Comparison of ENCODE assay signal across 2 cellular contexts in the genomic region with DNA sequence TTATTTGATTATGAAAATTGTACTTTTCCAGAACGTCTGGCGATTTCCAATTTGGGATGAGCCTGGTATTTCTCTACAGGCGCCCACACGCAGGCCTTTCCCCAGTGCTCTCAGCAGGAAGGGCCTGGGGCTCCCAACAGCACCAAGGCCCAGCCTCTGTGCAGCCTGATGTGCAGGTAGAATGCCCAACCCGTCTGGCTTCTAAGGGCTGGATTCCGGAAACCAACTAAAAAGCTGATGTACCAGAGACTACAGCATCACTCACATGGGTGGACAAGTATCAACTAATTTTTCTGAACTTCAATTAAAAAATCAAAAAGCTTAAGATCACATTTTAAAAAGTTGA.
TF ChIP-seq lines count a peak whose summit lies in the region.

No MANE protein-coding gene starts in this region.

TF ChIP-seq in liver, 16 proteins besides CTCF, POLR2A, EP300 and RAD21:
- TF ChIP-seq FOXA2 (IDR thresholded peaks at IDR 0.05) (no peak), RXRA (IDR thresholded peaks at IDR 0.05) (no peak), GABPA (IDR thresholded peaks at IDR 0.05 in 1 of 2, conservative IDR thresholded peaks at IDR 0.05 in 1 of 2) (no peak), JUND (IDR thresholded peaks at IDR 0.05) (no peak), NR2F2 (IDR thresholded peaks at IDR 0.05) (no peak)
- TF ChIP-seq, protein P1, sequence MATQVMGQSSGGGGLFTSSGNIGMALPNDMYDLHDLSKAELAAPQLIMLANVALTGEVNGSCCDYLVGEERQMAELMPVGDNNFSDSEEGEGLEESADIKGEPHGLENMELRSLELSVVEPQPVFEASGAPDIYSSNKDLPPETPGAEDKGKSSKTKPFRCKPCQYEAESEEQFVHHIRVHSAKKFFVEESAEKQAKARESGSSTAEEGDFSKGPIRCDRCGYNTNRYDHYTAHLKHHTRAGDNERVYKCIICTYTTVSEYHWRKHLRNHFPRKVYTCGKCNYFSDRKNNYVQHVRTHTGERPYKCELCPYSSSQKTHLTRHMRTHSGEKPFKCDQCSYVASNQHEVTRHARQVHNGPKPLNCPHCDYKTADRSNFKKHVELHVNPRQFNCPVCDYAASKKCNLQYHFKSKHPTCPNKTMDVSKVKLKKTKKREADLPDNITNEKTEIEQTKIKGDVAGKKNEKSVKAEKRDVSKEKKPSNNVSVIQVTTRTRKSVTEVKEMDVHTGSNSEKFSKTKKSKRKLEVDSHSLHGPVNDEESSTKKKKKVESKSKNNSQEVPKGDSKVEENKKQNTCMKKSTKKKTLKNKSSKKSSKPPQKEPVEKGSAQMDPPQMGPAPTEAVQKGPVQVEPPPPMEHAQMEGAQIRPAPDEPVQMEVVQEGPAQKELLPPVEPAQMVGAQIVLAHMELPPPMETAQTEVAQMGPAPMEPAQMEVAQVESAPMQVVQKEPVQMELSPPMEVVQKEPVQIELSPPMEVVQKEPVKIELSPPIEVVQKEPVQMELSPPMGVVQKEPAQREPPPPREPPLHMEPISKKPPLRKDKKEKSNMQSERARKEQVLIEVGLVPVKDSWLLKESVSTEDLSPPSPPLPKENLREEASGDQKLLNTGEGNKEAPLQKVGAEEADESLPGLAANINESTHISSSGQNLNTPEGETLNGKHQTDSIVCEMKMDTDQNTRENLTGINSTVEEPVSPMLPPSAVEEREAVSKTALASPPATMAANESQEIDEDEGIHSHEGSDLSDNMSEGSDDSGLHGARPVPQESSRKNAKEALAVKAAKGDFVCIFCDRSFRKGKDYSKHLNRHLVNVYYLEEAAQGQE (IDR thresholded peaks at IDR 0.05), result no peak
- TF ChIP-seq, protein P2, sequence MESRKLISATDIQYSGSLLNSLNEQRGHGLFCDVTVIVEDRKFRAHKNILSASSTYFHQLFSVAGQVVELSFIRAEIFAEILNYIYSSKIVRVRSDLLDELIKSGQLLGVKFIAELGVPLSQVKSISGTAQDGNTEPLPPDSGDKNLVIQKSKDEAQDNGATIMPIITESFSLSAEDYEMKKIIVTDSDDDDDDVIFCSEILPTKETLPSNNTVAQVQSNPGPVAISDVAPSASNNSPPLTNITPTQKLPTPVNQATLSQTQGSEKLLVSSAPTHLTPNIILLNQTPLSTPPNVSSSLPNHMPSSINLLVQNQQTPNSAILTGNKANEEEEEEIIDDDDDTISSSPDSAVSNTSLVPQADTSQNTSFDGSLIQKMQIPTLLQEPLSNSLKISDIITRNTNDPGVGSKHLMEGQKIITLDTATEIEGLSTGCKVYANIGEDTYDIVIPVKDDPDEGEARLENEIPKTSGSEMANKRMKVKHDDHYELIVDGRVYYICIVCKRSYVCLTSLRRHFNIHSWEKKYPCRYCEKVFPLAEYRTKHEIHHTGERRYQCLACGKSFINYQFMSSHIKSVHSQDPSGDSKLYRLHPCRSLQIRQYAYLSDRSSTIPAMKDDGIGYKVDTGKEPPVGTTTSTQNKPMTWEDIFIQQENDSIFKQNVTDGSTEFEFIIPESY (IDR thresholded peaks at IDR 0.05), result no peak

TF ChIP-seq in HepG2, 621 proteins besides CTCF, POLR2A, EP300 and RAD21:
- TF ChIP-seq, protein P3, sequence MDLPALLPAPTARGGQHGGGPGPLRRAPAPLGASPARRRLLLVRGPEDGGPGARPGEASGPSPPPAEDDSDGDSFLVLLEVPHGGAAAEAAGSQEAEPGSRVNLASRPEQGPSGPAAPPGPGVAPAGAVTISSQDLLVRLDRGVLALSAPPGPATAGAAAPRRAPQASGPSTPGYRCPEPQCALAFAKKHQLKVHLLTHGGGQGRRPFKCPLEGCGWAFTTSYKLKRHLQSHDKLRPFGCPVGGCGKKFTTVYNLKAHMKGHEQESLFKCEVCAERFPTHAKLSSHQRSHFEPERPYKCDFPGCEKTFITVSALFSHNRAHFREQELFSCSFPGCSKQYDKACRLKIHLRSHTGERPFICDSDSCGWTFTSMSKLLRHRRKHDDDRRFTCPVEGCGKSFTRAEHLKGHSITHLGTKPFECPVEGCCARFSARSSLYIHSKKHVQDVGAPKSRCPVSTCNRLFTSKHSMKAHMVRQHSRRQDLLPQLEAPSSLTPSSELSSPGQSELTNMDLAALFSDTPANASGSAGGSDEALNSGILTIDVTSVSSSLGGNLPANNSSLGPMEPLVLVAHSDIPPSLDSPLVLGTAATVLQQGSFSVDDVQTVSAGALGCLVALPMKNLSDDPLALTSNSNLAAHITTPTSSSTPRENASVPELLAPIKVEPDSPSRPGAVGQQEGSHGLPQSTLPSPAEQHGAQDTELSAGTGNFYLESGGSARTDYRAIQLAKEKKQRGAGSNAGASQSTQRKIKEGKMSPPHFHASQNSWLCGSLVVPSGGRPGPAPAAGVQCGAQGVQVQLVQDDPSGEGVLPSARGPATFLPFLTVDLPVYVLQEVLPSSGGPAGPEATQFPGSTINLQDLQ (CRISPR knock-in tag; IDR thresholded peaks at IDR 0.05), result no peak
- TF ChIP-seq ZSCAN12 (CRISPR knock-in tag; IDR thresholded peaks at IDR 0.05) (no peak), ZNF460 (CRISPR knock-in tag; IDR thresholded peaks at IDR 0.05; ENCODE audit: borderline replicate concordance) (no peak), RFXAP (CRISPR knock-in tag; IDR thresholded peaks at IDR 0.05; ENCODE audit: borderline replicate concordance) (no peak), HHEX (CRISPR knock-in tag; IDR thresholded peaks at IDR 0.05) (no peak), PTBP1 (IDR thresholded peaks at IDR 0.05; ENCODE audit: low read depth, low read length, poor library complexity, severe bottlenecking) (no peak), ZEB1 (IDR thresholded peaks at IDR 0.05; ENCODE audit: insufficient replicate concordance, low read depth) (no peak), ZFP36L1 (CRISPR knock-in tag; IDR thresholded peaks at IDR 0.05) (no peak), ZNF335 (CRISPR knock-in tag; IDR thresholded peaks at IDR 0.05) (no peak), ZNF556 (CRISPR knock-in tag; IDR thresholded peaks at IDR 0.05; ENCODE audit: borderline replicate concordance) (no peak), ZBTB1 (CRISPR knock-in tag; IDR thresholded peaks at IDR 0.05; ENCODE audit: borderline replicate concordance) (no peak), ZKSCAN1 (IDR thresholded peaks at IDR 0.05; ENCODE audit: low read length) (no peak), JUNB (CRISPR knock-in tag; IDR thresholded peaks at IDR 0.05; ENCODE audit: borderline replicate concordance) (no peak), ZNF782 (CRISPR knock-in tag; IDR thresholded peaks at IDR 0.05; ENCODE audit: borderline replicate concordance) (no peak), ZNF644 (CRISPR knock-in tag; IDR thresholded peaks at IDR 0.05; ENCODE audit: low read depth) (no peak)
- TF ChIP-seq, protein P4, sequence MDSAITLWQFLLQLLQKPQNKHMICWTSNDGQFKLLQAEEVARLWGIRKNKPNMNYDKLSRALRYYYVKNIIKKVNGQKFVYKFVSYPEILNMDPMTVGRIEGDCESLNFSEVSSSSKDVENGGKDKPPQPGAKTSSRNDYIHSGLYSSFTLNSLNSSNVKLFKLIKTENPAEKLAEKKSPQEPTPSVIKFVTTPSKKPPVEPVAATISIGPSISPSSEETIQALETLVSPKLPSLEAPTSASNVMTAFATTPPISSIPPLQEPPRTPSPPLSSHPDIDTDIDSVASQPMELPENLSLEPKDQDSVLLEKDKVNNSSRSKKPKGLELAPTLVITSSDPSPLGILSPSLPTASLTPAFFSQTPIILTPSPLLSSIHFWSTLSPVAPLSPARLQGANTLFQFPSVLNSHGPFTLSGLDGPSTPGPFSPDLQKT (CRISPR knock-in tag; IDR thresholded peaks at IDR 0.05; ENCODE audit: borderline replicate concordance), result no peak
- TF ChIP-seq, protein P5, sequence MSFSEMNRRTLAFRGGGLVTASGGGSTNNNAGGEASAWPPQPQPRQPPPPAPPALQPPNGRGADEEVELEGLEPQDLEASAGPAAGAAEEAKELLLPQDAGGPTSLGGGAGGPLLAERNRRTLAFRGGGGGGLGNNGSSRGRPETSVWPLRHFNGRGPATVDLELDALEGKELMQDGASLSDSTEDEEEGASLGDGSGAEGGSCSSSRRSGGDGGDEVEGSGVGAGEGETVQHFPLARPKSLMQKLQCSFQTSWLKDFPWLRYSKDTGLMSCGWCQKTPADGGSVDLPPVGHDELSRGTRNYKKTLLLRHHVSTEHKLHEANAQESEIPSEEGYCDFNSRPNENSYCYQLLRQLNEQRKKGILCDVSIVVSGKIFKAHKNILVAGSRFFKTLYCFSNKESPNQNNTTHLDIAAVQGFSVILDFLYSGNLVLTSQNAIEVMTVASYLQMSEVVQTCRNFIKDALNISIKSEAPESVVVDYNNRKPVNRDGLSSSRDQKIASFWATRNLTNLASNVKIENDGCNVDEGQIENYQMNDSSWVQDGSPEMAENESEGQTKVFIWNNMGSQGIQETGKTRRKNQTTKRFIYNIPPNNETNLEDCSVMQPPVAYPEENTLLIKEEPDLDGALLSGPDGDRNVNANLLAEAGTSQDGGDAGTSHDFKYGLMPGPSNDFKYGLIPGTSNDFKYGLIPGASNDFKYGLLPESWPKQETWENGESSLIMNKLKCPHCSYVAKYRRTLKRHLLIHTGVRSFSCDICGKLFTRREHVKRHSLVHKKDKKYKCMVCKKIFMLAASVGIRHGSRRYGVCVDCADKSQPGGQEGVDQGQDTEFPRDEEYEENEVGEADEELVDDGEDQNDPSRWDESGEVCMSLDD (CRISPR knock-in tag; IDR thresholded peaks at IDR 0.05; ENCODE audit: borderline replicate concordance), result no peak
- TF ChIP-seq, protein P6, sequence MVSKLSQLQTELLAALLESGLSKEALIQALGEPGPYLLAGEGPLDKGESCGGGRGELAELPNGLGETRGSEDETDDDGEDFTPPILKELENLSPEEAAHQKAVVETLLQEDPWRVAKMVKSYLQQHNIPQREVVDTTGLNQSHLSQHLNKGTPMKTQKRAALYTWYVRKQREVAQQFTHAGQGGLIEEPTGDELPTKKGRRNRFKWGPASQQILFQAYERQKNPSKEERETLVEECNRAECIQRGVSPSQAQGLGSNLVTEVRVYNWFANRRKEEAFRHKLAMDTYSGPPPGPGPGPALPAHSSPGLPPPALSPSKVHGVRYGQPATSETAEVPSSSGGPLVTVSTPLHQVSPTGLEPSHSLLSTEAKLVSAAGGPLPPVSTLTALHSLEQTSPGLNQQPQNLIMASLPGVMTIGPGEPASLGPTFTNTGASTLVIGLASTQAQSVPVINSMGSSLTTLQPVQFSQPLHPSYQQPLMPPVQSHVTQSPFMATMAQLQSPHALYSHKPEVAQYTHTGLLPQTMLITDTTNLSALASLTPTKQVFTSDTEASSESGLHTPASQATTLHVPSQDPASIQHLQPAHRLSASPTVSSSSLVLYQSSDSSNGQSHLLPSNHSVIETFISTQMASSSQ (IDR thresholded peaks at IDR 0.05; ENCODE audit: low read depth), result no peak
- TF ChIP-seq, protein P6 (CRISPR knock-in tag; IDR thresholded peaks at IDR 0.05; ENCODE audit: borderline replicate concordance), result no peak
